Comparison of ENCODE assay signal across 21 cellular contexts in genomic region chr3:73608805-73609641, GRCh38. TPM values are rescaled to one million over a fixed set of nuclear protein-coding genes. Genes with fewer than 3 reads are reported as not detected.
A peak's percentile ranks its signal among the peaks of the same experiment; 100 is the strongest.
DNase-seq lines count a peak whose midpoint lies in the region; ATAC-seq, FAIRE-seq and TF ChIP-seq lines count a peak whose summit lies in the region.
"Had no signal": no experiment of that assay in that cellular context is flagged by ENCODE, and none has a peak within 500 bp of the region (broad histone marks: within the 10 kb centered on the region; RNA-seq: fewer than 3 reads in every experiment).

No MANE protein-coding gene starts in this region.

- H2BK15ac ChIP-seq in H1 (ENCODE audit: low read length) = no peak overlapping the region

- FAIRE-seq in H1 (lab: Jason Lieb, UNC) = no peak
- FAIRE-seq: pancreas had no signal

- H2AFZ ChIP-seq in H1 (ENCODE audit: low read length) = no peak overlapping the region
- H2AFZ ChIP-seq in GM23338 = no peak overlapping the region

- no peak for TF ChIP-seq POLR2A in H1 (IDR thresholded peaks at IDR 0.05; ENCODE audit: control extremely low read depth in 1 of 2, low read depth in 2 of 2, low read length in 2 of 2)

- H4K20me1 ChIP-seq in H1 (replicated peaks in 1 of 2; ENCODE audit: control insufficient read depth in 1 of 2, insufficient read depth in 2 of 2, low read length in 2 of 2) (peaks cover 3 to 8% of the 10 kb centered on the region in 2 experiments), GM23338 (replicated peaks; ENCODE audit: insufficient read depth) (no peaks in the 10 kb centered on the region; the same call in 1 of the 2 replicates)

- no peak overlapping the region for H4K91ac ChIP-seq in H1 (replicated peaks; ENCODE audit: insufficient read length, low read length)

- H3K9me2 ChIP-seq in GM23338 (ENCODE audit: insufficient read depth) = no peaks in the 10 kb centered on the region; the same call in 1 of the 2 replicates

- no peaks in the 10 kb centered on the region for H3F3A ChIP-seq in GM23338 (replicated peaks; ENCODE audit: low read depth)

- H3K27ac ChIP-seq in H1 (ENCODE audit: low read depth, low read length) (no peak overlapping the region), psoas muscle (peak overlapping the region; percentile 91), GM23338 (ENCODE audit: low read depth) (no peak overlapping the region)
- H3K27ac ChIP-seq: lower lobe of right lung, pancreas, upper lobe of left lung had no signal

- H3K79me1 ChIP-seq in H1 (ENCODE audit: low read depth, low read length) = no peaks in the 10 kb centered on the region; the same call in 1 of the 2 replicates

- H3K23ac ChIP-seq in H1 (ENCODE audit: insufficient read length) = no peak overlapping the region

- intact Hi-C loops in left ventricle myocardium superior (cut with micrococcal nuclease) (no loop called here), psoas muscle (cut with DNase I) (no loop called here)

- no peaks in the 10 kb centered on the region for H3K23me2 ChIP-seq in H1 (ENCODE audit: low read depth, low read length)

- H3K4me1 Mint-ChIP-seq in GM23338 = no peaks in the 10 kb centered on the region; the same call in 2 of the 3 replicates

- no peak overlapping the region for H3K56ac ChIP-seq in H1 (replicated peaks; ENCODE audit: insufficient read length, low read depth, low read length)

- no peak overlapping the region for H4K8ac ChIP-seq in H1 (ENCODE audit: extremely low read depth, insufficient read depth, low read length)

- H3K9ac ChIP-seq in H1 (replicated peaks in 1 of 4; ENCODE audit: extremely low read depth in 1 of 4, low read depth in 3 of 4, low read length in 3 of 4) = no peak overlapping the region

- peaks cover 0 to 3% (median 1%) of the 10 kb centered on the region in 4 experiments; a peak in 3 of 7 replicates for H3K4me1 ChIP-seq in H1 (replicated peaks in 1 of 4; ENCODE audit: control insufficient read depth in 3 of 4, insufficient read depth in 4 of 4, low read length in 3 of 4)
- H3K4me1 ChIP-seq in psoas muscle = peaks cover 70% of the 10 kb centered on the region
- peaks cover 7% of the 10 kb centered on the region; the same call in 1 of the 2 replicates for H3K4me1 ChIP-seq in GM23338 (ENCODE audit: insufficient read depth)
- H3K4me1 ChIP-seq: lower lobe of right lung, upper lobe of left lung had no signal

- H4K5ac ChIP-seq in H1 (ENCODE audit: insufficient read length, low read depth, low read length) = no peak overlapping the region

- DNase-seq in COLO829 (ENCODE audit: low spot score) (peak; percentile 81), H1 (ENCODE audit: low read depth in 1 of 2, low spot score in 2 of 2) (no peak), left ventricle myocardium superior (no peak), psoas muscle (no peak), occipital lobe (lab: John Stamatoyannopoulos, UW) (no peak), EL (no peak), GM23338 (ENCODE audit: low spot score) (no peak)
- no peak for DNase-seq in stimulated activated CD4-positive, alpha-beta T cell treated with anti-CD3 and anti-CD28 coated beads, Interleukin-15, amount 100 ng/mL, for 24 hours
- DNase-seq: activated CD8-positive, alpha-beta memory T cell treated with anti-CD3 and anti-CD28 coated beads for 24 hours; activated naive CD4-positive, alpha-beta T cell treated with anti-CD3 and anti-CD28 coated beads for 36 hours; activated T-cell treated with anti-CD3 and anti-CD28 coated beads, Interleukin-2, amount 50 U/mL, for 4 hours; DMS79; effector CD8-positive, alpha-beta T cell; lower lobe of right lung; NCI-H1105; pancreas; stimulated activated CD4-positive, alpha-beta T cell treated with anti-CD3 and anti-CD28 coated beads, Interleukin-2, amount 100 ng/mL, for 48 hours; stimulated activated naive CD8-positive, alpha-beta T cell treated with anti-CD3 and anti-CD28 coated beads, Interleukin-15, Interleukin-2, amounts not matched to agents 100 U/mL and 50 U/mL, for 24 hours; SW 1271; upper lobe of left lung had no signal

- no peaks in the 10 kb centered on the region for H3K27me3 ChIP-seq in H1 (replicated peaks in 1 of 4; ENCODE audit: control insufficient read depth in 3 of 4, extremely low read depth in 1 of 4, insufficient read depth in 3 of 4, low read length in 3 of 4)
- H3K27me3 ChIP-seq in psoas muscle (ENCODE audit: insufficient read depth in 3 of 3, low read length in 2 of 3) = no peaks in the 10 kb centered on the region
- no peaks in the 10 kb centered on the region for H3K27me3 ChIP-seq in GM23338 (ENCODE audit: insufficient read depth)
- H3K27me3 ChIP-seq: pancreas, upper lobe of left lung had no signal

- no peak overlapping the region for H2BK120ac ChIP-seq in H1 (replicated peaks; ENCODE audit: low read depth, low read length)

- no peak overlapping the region for H2BK12ac ChIP-seq in H1 (ENCODE audit: low read depth, low read length)

- no peak for TF ChIP-seq RAD21 in H1 (IDR thresholded peaks at IDR 0.05 in 1 of 2, conservative IDR thresholded peaks at IDR 0.05 in 1 of 2; ENCODE audit: low read depth in 2 of 2, low read length in 2 of 2)

- 88% methylated on average over 12 of the region's 12 CpGs; no CpG with 5 or more reads in 1 of the 2 experiments for WGBS in H1 (ENCODE audit: extremely low coverage in 1 of 2, insufficient coverage in 1 of 2, insufficient read length in 1 of 2, insufficient replicate concordance in 2 of 2, low coverage in 1 of 2, low lambda C conversion rate in 2 of 2, missing lambda C conversion rate in 1 of 2), 2 experiments
- 41 to 63% (median 46%) methylated on average over 12 of the region's 12 CpGs for WGBS in psoas muscle, 3 donors

- H3K4me3 Mint-ChIP-seq in GM23338 = no peak overlapping the region
- H3K4me3 Mint-ChIP-seq: activated naive CD4-positive, alpha-beta T cell treated with anti-CD3 and anti-CD28 coated beads for 36 hours; activated T-cell treated with anti-CD3 and anti-CD28 coated beads, Interleukin-2, amount 50 U/mL, for 4 hours had no signal

- H3K4me2 ChIP-seq in H1 (ENCODE audit: insufficient read depth in 1 of 2, low read depth in 2 of 2, low read length in 2 of 2) = no peak overlapping the region
- no peak overlapping the region for H3K4me2 ChIP-seq in GM23338

- H3K9me3 ChIP-seq in H1 (ENCODE audit: insufficient read depth in 2 of 2, low read depth in 1 of 2, low read length in 1 of 2) (no peaks in the 10 kb centered on the region), psoas muscle (no peaks in the 10 kb centered on the region)
- H3K9me3 ChIP-seq: lower lobe of right lung, pancreas, upper lobe of left lung had no signal

- ATAC-seq in left ventricle myocardium superior (peak; percentile 89), psoas muscle (peak; percentile 60 to 85 (median 78)), GM23338 (no peak)
- ATAC-seq: activated T-cell treated with anti-CD3 and anti-CD28 coated beads, Interleukin-2, amount 50 U/mL, for 4 hours; lower lobe of right lung; stimulated activated naive CD8-positive, alpha-beta T cell treated with anti-CD3 and anti-CD28 coated beads, Interleukin-15, Interleukin-2, amounts not matched to agents 100 U/mL and 50 U/mL, for 24 hours had no signal

- no peak overlapping the region for H2BK5ac ChIP-seq in H1 (ENCODE audit: low read depth, low read length)

- no peak overlapping the region for H2AK5ac ChIP-seq in H1 (ENCODE audit: low read depth, low read length)

- no peak for TF ChIP-seq EP300 in H1 (IDR thresholded peaks at IDR 0.05; ENCODE audit: borderline replicate concordance in 1 of 2, low read depth in 2 of 2, low read length in 2 of 2)

- H3K4me3 ChIP-seq in H1 (ENCODE audit: extremely low read depth in 1 of 4, insufficient read depth in 2 of 4, low read depth in 3 of 4, low read length in 4 of 4) (no peak overlapping the region), psoas muscle (peak overlapping the region; percentile 43), GM23338 (no peak overlapping the region)
- H3K4me3 ChIP-seq: lower lobe of right lung, pancreas, upper lobe of left lung had no signal

- no peak overlapping the region for H2BK20ac ChIP-seq in H1 (ENCODE audit: low read length)

- no peak overlapping the region for H3K18ac ChIP-seq in H1 (ENCODE audit: extremely low read depth, low read length)

- POLR2A ChIA-PET in H1 (lab: Charles Lee; ENCODE audit: partially characterized antibody) = no interaction called here

- H3K14ac ChIP-seq in H1 (ENCODE audit: insufficient read length) = no peak overlapping the region

- H3K36me3 ChIP-seq in H1 (ENCODE audit: control insufficient read depth in 2 of 4, insufficient read depth in 4 of 4, low read length in 3 of 4) = no peaks in the 10 kb centered on the region
- H3K36me3 ChIP-seq in psoas muscle (ENCODE audit: insufficient read depth in 1 of 2, low read depth in 1 of 2) = no peaks in the 10 kb centered on the region
- no peaks in the 10 kb centered on the region for H3K36me3 ChIP-seq in GM23338 (ENCODE audit: insufficient read depth)
- H3K36me3 ChIP-seq: lower lobe of right lung, pancreas, upper lobe of left lung had no signal

- H3K79me2 ChIP-seq in H1 (ENCODE audit: control insufficient read depth in 1 of 2, insufficient read depth in 2 of 2, low read length in 2 of 2) = peaks cover 0 to 12% of the 10 kb centered on the region in 2 experiments; a peak in 2 of 4 replicates
- peaks cover 3% of the 10 kb centered on the region; the same call in 1 of the 2 replicates for H3K79me2 ChIP-seq in GM23338 (replicated peaks; ENCODE audit: insufficient read depth)

- no peaks in the 10 kb centered on the region for H3K9me3 Mint-ChIP-seq in GM23338
- H3K9me3 Mint-ChIP-seq: activated naive CD4-positive, alpha-beta T cell treated with anti-CD3 and anti-CD28 coated beads for 36 hours; activated T-cell treated with anti-CD3 and anti-CD28 coated beads, Interleukin-2, amount 50 U/mL, for 4 hours had no signal

- H3K27ac Mint-ChIP-seq in GM23338 = no peak overlapping the region
- H3K27ac Mint-ChIP-seq: activated naive CD4-positive, alpha-beta T cell treated with anti-CD3 and anti-CD28 coated beads for 36 hours had no signal

- H3K4ac ChIP-seq in H1 (replicated peaks; ENCODE audit: insufficient read length, low read depth, low read length) = peak overlapping the region; percentile 36

- CTCF ChIA-PET in H1 (lab: Charles Lee; ENCODE audit: partially characterized antibody) = no interaction called here

- TF ChIP-seq CTCF in H1 (IDR thresholded peaks at IDR 0.05; ENCODE audit: control extremely low read depth in 1 of 3, insufficient read depth in 1 of 3, low read depth in 1 of 3, low read length in 3 of 3) (no peak), psoas muscle (IDR thresholded peaks at IDR 0.05) (no peak), GM23338 (conservative IDR thresholded peaks at IDR 0.05; ENCODE audit: low read depth in 2 of 2) (no peak)

- peaks cover 5% of the 10 kb centered on the region for H3K27me3 Mint-ChIP-seq in GM23338 (ENCODE audit: insufficient read depth, low read depth, poor library complexity)

- H3K36me3 Mint-ChIP-seq in GM23338 (ENCODE audit: low read depth) = 0 out of 3 replicates have a peak, but pooled peaks cover 2% of the 10 kb centered on the region

RNA-seq across cellular contexts. Expression of gene PDZRN3, which starts 15.7 kb away (rescaled TPM):
- total RNA-seq in H1 (2021; fragmentation: NEBNext Ultra II Directional; extraction: Animal tissue kit (Norgen Biotek cat#: 25700)) = 16.8 and 20.5 TPM in 2 replicates
- polyA plus RNA-seq in H1 (2011; rRNA removed) = 4.2 and 5.0 TPM in 2 replicates
- 6.3 TPM for polyA plus RNA-seq in H1 (2011; cell fraction: cytosol; rRNA removed)
- polyA plus RNA-seq in H1 (2011; cell fraction: nucleus; rRNA removed) = 10.6 TPM
- polyA plus RNA-seq in H1 (2012, experiment 1 of 2) = 16.2 to 19.5 TPM (median 17.5 TPM) in 4 replicates
- polyA plus RNA-seq in H1 (2012, experiment 2 of 2) = 5.3 TPM
- polyA plus RNA-seq in H1 (2013, experiment 1 of 2) = 7.7 TPM
- 7.5 TPM for polyA plus RNA-seq in H1 (2013, experiment 2 of 2)
- 7.9 and 20.6 TPM in 2 replicates for polyA minus RNA-seq in H1 (2011; rRNA and poly(A)+ RNA removed)
- 12.8 TPM for polyA minus RNA-seq in H1 (2011; cell fraction: cytosol; rRNA and poly(A)+ RNA removed)
- polyA minus RNA-seq in H1 (2011; cell fraction: nucleus; rRNA and poly(A)+ RNA removed) = 61.5 TPM
- total RNA-seq in left ventricle myocardium superior = 147 TPM
- 10 to 100 TPM; 13.2 to 39.3 (median 17.2) TPM for total RNA-seq in psoas muscle
- 10 to 100 TPM in 2 of 3 donors, 1 to 10 TPM in 1; 2.5 to 18.0 (median 13.4) TPM for polyA plus RNA-seq in psoas muscle
- 59.3 TPM for total RNA-seq in occipital lobe
- total RNA-seq in GM23338 (2014; rRNA removed; shearing (Covaris generic)) = 11.0 and 14.0 TPM in 2 replicates
- polyA plus RNA-seq in GM23338 (2016; fragmentation: Nextera tagmentation; extraction: Ambion mirVana) = 7.0 and 7.5 TPM in 2 replicates
- total RNA-seq: A172; activated naive CD4-positive, alpha-beta T cell treated with anti-CD3 and anti-CD28 coated beads for 36 hours had no signal
